ENCODE assay signal across 8 cellular contexts in the genomic region with DNA sequence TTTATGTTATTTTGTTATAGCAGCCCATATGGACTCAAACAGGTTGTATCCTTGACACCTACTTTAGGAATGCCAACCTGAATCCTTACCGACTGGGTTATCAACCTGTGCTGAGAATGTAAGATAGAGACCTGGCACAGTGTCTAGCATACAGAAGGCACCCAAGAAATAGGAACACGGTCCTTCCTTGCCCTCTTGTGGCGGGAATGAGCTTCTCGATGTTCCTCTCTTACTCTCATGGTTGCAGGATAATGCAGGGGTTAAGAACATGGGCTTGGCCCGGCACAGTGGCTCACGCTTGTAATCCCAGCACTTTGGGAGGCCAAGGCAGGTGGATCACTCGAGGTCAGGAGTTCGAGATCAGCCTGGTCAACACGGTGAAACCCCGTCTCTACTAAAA. TPM values are rescaled to one million over a fixed set of nuclear protein-coding genes. Genes with fewer than 3 reads are reported as not detected.
A peak's percentile ranks its signal among the peaks of the same experiment; 100 is the strongest.
DNase-seq lines count a peak whose midpoint lies in the region; ATAC-seq and TF ChIP-seq lines count a peak whose summit lies in the region.

No MANE protein-coding gene starts in this region.

- H3K4me3 Mint-ChIP-seq in activated T-cell treated with anti-CD3 and anti-CD28 coated beads, Interleukin-2, amount 50 U/mL, for 24 hours: no peak overlapping the region
- H3K4me3 Mint-ChIP-seq in immature natural killer cell: no peak overlapping the region
- H3K4me3 Mint-ChIP-seq in activated CD8-positive, alpha-beta T cell treated with anti-CD3 and anti-CD28 coated beads, Interleukin-2, amount 10 ng/mL, durations not matched to agents 7 days and 5 days: no peak overlapping the region

- CTCF ChIA-PET in activated CD8-positive, alpha-beta T cell treated with anti-CD3 and anti-CD28 coated beads, Interleukin-2, amount 10 ng/mL, durations not matched to agents 7 days and 5 days (lab: Charles Lee): interaction anchor here (1.2 to 1.3 kb wide), 2 partner anchors 38 to 50 kb away, joined by 3 to 5 read pairs; no protein-coding TSS in a partner anchor

- no peak overlapping the region for H3K27ac Mint-ChIP-seq in activated T-cell treated with anti-CD3 and anti-CD28 coated beads, Interleukin-2, amount 50 U/mL, for 24 hours
- no peak overlapping the region for H3K27ac Mint-ChIP-seq in immature natural killer cell
- H3K27ac Mint-ChIP-seq in activated CD8-positive, alpha-beta T cell treated with anti-CD3 and anti-CD28 coated beads, Interleukin-2, amount 10 ng/mL, durations not matched to agents 7 days and 5 days: no peak overlapping the region

- H3K36me3 ChIP-seq in right atrium auricular region: peaks cover 36% of the 10 kb centered on the region

- H3K4me1 Mint-ChIP-seq in activated T-cell treated with anti-CD3 and anti-CD28 coated beads, Interleukin-2, amount 50 U/mL, for 24 hours (ENCODE audit: low read depth): peaks cover 17% of the 10 kb centered on the region
- peaks cover 2 to 8% of the 10 kb centered on the region in 2 donors for H3K4me1 Mint-ChIP-seq in immature natural killer cell
- peaks cover 10% of the 10 kb centered on the region for H3K4me1 Mint-ChIP-seq in activated CD8-positive, alpha-beta T cell treated with anti-CD3 and anti-CD28 coated beads, Interleukin-2, amount 10 ng/mL, durations not matched to agents 7 days and 5 days (ENCODE audit: low read depth)

- WGBS in right cardiac atrium: 61% methylated on average over 10 of the region's 10 CpGs

- H3K36me3 Mint-ChIP-seq in activated T-cell treated with anti-CD3 and anti-CD28 coated beads, Interleukin-2, amount 50 U/mL, for 24 hours (ENCODE audit: low read depth): peaks cover 87% of the 10 kb centered on the region
- peaks cover 9 to 36% (median 16%) of the 10 kb centered on the region in 3 donors for H3K36me3 Mint-ChIP-seq in immature natural killer cell
- peaks cover 39% of the 10 kb centered on the region for H3K36me3 Mint-ChIP-seq in activated CD8-positive, alpha-beta T cell treated with anti-CD3 and anti-CD28 coated beads, Interleukin-2, amount 10 ng/mL, durations not matched to agents 7 days and 5 days (ENCODE audit: low read depth)

- H3K27me3 ChIP-seq in right atrium auricular region (no peaks in the 10 kb centered on the region), right cardiac atrium (ENCODE audit: control insufficient read depth, insufficient read depth) (no peaks in the 10 kb centered on the region)

- H3K27me3 Mint-ChIP-seq in activated T-cell treated with anti-CD3 and anti-CD28 coated beads, Interleukin-2, amount 50 U/mL, for 24 hours: no peaks in the 10 kb centered on the region
- H3K27me3 Mint-ChIP-seq in immature natural killer cell (ENCODE audit: low read depth in 3 of 3): peaks cover 0 to 4% (median 0%) of the 10 kb centered on the region in 3 donors
- no peaks in the 10 kb centered on the region for H3K27me3 Mint-ChIP-seq in activated CD8-positive, alpha-beta T cell treated with anti-CD3 and anti-CD28 coated beads, Interleukin-2, amount 10 ng/mL, durations not matched to agents 7 days and 5 days (ENCODE audit: low read depth)

- no peaks in the 10 kb centered on the region for H3K9me3 ChIP-seq in right atrium auricular region
- no peaks in the 10 kb centered on the region for H3K9me3 ChIP-seq in right cardiac atrium (ENCODE audit: control insufficient read depth, low read length)

- no peak for DNase-seq in Right ventricle myocardium inferior (ENCODE audit: missing footprints)
- DNase-seq in right atrium auricular region (ENCODE audit: low spot score): no peak
- DNase-seq in SW480 (ENCODE audit: low spot score): peak; percentile 47
- no peak for DNase-seq in right cardiac atrium
- DNase-seq in activated effector memory CD4-positive, alpha-beta T cell treated with anti-CD3 and anti-CD28 coated beads, Interleukin-2, amount 50 U/mL, for 16 hours: no peak
- DNase-seq in activated T-cell treated with anti-CD3 and anti-CD28 coated beads, Interleukin-2, amount 50 U/mL, for 24 hours: no peak
- no peak for DNase-seq in immature natural killer cell
- no peak for DNase-seq in activated CD8-positive, alpha-beta T cell treated with anti-CD3 and anti-CD28 coated beads, Interleukin-2, amount 10 ng/mL, durations not matched to agents 7 days and 5 days

- H3K4me3 ChIP-seq in right atrium auricular region (no peak overlapping the region), right cardiac atrium (ENCODE audit: low read length) (no peak overlapping the region)

- H3K4me1 ChIP-seq in right atrium auricular region (no peaks in the 10 kb centered on the region), right cardiac atrium (ENCODE audit: control insufficient read depth, insufficient read depth, low read length) (no peaks in the 10 kb centered on the region)

- H3K27ac ChIP-seq in right atrium auricular region (no peak overlapping the region), right cardiac atrium (ENCODE audit: low read length) (no peak overlapping the region)

- ATAC-seq in Right ventricle myocardium inferior (peak; percentile 57), right cardiac atrium (peak; percentile 35 to 54)
- ATAC-seq in activated CD8-positive, alpha-beta T cell treated with anti-CD3 and anti-CD28 coated beads, Interleukin-2, amount 10 ng/mL, durations not matched to agents 7 days and 5 days: no peak

- peak in 1 of 2 donors; percentile 40 for TF ChIP-seq CTCF in right atrium auricular region (IDR thresholded peaks at IDR 0.05)

- H3K9me3 Mint-ChIP-seq in activated T-cell treated with anti-CD3 and anti-CD28 coated beads, Interleukin-2, amount 50 U/mL, for 24 hours: no peaks in the 10 kb centered on the region
- no peaks in the 10 kb centered on the region for H3K9me3 Mint-ChIP-seq in immature natural killer cell
- H3K9me3 Mint-ChIP-seq in activated CD8-positive, alpha-beta T cell treated with anti-CD3 and anti-CD28 coated beads, Interleukin-2, amount 10 ng/mL, durations not matched to agents 7 days and 5 days (ENCODE audit: insufficient read depth): no peaks in the 10 kb centered on the region

- intact Hi-C loops in Right ventricle myocardium inferior (cut with DNase I) (no loop called here), right cardiac atrium (cut with DNase I) (no loop called here)

- POLR2A ChIA-PET in activated CD8-positive, alpha-beta T cell treated with anti-CD3 and anti-CD28 coated beads, Interleukin-2, amount 10 ng/mL, durations not matched to agents 7 days and 5 days (lab: Charles Lee): no interaction called here

RNA-seq across cellular contexts. Expression of a gene that starts 6.5 kb away (rescaled TPM):
- 8.2 TPM for total RNA-seq in Right ventricle myocardium inferior
- 10 to 100 TPM in 1 of 2 donors, 1 to 10 TPM in 1; 8.8 to 12.1 TPM for total RNA-seq in right atrium auricular region
- 10 to 100 TPM in 2 of 4 donors, 1 to 10 TPM in 2; 8.5 to 13.0 (median 10.3) TPM for total RNA-seq in right cardiac atrium
- polyA plus RNA-seq in right cardiac atrium: 7.5 TPM
- polyA plus RNA-seq in immature natural killer cell: 10 to 100 TPM; 11.8 to 24.8 (median 23.9) TPM
- 10 to 100 TPM; 19.0 to 23.3 TPM for total RNA-seq in activated CD8-positive, alpha-beta T cell treated with anti-CD3 and anti-CD28 coated beads, Interleukin-2, amount 10 ng/mL, durations not matched to agents 7 days and 5 days

RNA-seq across cellular contexts. Expression of a gene that starts 29.3 kb away (rescaled TPM):
- 0.08 TPM for total RNA-seq in Right ventricle myocardium inferior
- total RNA-seq in right atrium auricular region: under 1 TPM in 1 of 2 donors, not detected in 1; 0.70 TPM
- total RNA-seq in right cardiac atrium: 1 to 10 TPM in 1 of 4 donors, under 1 TPM in 3; 0.32 to 1.1 (median 0.67) TPM
- polyA plus RNA-seq in right cardiac atrium: 0.68 TPM
- polyA plus RNA-seq in immature natural killer cell: 10 to 100 TPM in 2 of 3 donors, 1 to 10 TPM in 1; 7.7 to 21.7 (median 13.2) TPM
- 10 to 100 TPM; 29.2 to 33.5 TPM for total RNA-seq in activated CD8-positive, alpha-beta T cell treated with anti-CD3 and anti-CD28 coated beads, Interleukin-2, amount 10 ng/mL, durations not matched to agents 7 days and 5 days

RNA-seq across cellular contexts. Expression of a gene that starts 31.4 kb away (rescaled TPM):
- total RNA-seq in Right ventricle myocardium inferior (not detected), right atrium auricular region (not detected), right cardiac atrium (not detected)
- polyA plus RNA-seq in right cardiac atrium (0.05 TPM), immature natural killer cell (not detected)
- not detected for total RNA-seq in activated CD8-positive, alpha-beta T cell treated with anti-CD3 and anti-CD28 coated beads, Interleukin-2, amount 10 ng/mL, durations not matched to agents 7 days and 5 days

Comparison
In these comparisons a context has a peak if more than half of its experiments do, and no peak if none do; other contexts are left out.
1. RNA of a gene that starts 29.3 kb away (total RNA-seq): 29.2 to 33.5 TPM in activated CD8-positive, alpha-beta T cell treated with anti-CD3 and anti-CD28 coated beads, Interleukin-2, amount 10 ng/mL, durations not matched to agents 7 days and 5 days; 0.32 to 1.1 TPM in right cardiac atrium, 0.70 TPM in right atrium auricular region and 0.08 TPM in Right ventricle myocardium inferior (single experiment); every median in the first group is over 10 times any median in the second.